ENCODE assay signal across 1 cellular context in the genomic region with DNA sequence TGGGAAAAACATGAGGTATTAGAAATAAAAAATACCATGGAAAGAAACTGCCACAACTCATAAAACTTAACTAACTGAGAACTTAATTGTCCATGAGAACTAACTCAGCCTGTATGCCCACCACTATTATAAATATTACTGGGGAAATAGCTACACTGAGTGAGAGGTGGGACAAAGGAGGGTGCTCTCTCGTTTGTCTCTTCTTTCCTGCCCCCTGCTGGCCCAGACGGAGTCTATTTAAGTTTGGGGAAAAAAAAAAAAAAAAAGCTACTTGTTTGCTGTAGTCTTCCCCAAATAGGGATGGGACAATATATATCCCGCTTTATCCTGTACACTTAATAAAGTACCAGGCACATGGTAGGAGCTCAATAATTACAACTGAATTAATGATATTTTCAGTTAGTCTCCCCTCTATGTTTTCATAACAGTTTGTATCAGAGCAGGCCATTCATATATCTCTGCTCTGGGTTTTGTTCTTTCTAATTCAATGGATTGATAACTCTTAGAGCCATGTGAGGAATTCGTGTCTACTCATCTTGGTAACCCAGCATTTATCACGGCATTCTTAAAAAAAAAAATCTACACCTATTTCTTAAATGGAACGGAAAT.
TF ChIP-seq lines count a peak whose summit lies in the region.

No MANE protein-coding gene starts in this region.

TF ChIP-seq in WTC11, 78 proteins besides CTCF, POLR2A, EP300 and RAD21 (continued from another document):
- TF ChIP-seq, protein P1, sequence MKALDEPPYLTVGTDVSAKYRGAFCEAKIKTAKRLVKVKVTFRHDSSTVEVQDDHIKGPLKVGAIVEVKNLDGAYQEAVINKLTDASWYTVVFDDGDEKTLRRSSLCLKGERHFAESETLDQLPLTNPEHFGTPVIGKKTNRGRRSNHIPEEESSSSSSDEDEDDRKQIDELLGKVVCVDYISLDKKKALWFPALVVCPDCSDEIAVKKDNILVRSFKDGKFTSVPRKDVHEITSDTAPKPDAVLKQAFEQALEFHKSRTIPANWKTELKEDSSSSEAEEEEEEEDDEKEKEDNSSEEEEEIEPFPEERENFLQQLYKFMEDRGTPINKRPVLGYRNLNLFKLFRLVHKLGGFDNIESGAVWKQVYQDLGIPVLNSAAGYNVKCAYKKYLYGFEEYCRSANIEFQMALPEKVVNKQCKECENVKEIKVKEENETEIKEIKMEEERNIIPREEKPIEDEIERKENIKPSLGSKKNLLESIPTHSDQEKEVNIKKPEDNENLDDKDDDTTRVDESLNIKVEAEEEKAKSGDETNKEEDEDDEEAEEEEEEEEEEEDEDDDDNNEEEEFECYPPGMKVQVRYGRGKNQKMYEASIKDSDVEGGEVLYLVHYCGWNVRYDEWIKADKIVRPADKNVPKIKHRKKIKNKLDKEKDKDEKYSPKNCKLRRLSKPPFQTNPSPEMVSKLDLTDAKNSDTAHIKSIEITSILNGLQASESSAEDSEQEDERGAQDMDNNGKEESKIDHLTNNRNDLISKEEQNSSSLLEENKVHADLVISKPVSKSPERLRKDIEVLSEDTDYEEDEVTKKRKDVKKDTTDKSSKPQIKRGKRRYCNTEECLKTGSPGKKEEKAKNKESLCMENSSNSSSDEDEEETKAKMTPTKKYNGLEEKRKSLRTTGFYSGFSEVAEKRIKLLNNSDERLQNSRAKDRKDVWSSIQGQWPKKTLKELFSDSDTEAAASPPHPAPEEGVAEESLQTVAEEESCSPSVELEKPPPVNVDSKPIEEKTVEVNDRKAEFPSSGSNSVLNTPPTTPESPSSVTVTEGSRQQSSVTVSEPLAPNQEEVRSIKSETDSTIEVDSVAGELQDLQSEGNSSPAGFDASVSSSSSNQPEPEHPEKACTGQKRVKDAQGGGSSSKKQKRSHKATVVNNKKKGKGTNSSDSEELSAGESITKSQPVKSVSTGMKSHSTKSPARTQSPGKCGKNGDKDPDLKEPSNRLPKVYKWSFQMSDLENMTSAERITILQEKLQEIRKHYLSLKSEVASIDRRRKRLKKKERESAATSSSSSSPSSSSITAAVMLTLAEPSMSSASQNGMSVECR (CRISPR knock-in tag; IDR thresholded peaks at IDR 0.05; ENCODE audit: borderline replicate concordance): no peak
- TF ChIP-seq, protein P2, sequence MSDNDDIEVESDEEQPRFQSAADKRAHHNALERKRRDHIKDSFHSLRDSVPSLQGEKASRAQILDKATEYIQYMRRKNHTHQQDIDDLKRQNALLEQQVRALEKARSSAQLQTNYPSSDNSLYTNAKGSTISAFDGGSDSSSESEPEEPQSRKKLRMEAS (CRISPR knock-in tag; IDR thresholded peaks at IDR 0.05): no peak
- no peak for TF ChIP-seq NR3C1 (CRISPR knock-in tag; conservative IDR thresholded peaks at IDR 0.05; ENCODE audit: low read depth)
- TF ChIP-seq EMX1 (CRISPR knock-in tag; IDR thresholded peaks at IDR 0.05): no peak
- TF ChIP-seq, protein P3, sequence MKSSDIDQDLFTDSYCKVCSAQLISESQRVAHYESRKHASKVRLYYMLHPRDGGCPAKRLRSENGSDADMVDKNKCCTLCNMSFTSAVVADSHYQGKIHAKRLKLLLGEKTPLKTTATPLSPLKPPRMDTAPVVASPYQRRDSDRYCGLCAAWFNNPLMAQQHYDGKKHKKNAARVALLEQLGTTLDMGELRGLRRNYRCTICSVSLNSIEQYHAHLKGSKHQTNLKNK (CRISPR knock-in tag; IDR thresholded peaks at IDR 0.05): no peak
- no peak for TF ChIP-seq IRF2 (CRISPR knock-in tag; IDR thresholded peaks at IDR 0.05; ENCODE audit: borderline replicate concordance, low read depth)
- TF ChIP-seq, protein P4, sequence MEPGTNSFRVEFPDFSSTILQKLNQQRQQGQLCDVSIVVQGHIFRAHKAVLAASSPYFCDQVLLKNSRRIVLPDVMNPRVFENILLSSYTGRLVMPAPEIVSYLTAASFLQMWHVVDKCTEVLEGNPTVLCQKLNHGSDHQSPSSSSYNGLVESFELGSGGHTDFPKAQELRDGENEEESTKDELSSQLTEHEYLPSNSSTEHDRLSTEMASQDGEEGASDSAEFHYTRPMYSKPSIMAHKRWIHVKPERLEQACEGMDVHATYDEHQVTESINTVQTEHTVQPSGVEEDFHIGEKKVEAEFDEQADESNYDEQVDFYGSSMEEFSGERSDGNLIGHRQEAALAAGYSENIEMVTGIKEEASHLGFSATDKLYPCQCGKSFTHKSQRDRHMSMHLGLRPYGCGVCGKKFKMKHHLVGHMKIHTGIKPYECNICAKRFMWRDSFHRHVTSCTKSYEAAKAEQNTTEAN (CRISPR knock-in tag; IDR thresholded peaks at IDR 0.05): no peak
- no peak for TF ChIP-seq CREB1 (CRISPR knock-in tag; IDR thresholded peaks at IDR 0.05)
- TF ChIP-seq TEAD4 (CRISPR knock-in tag; IDR thresholded peaks at IDR 0.05): no peak
- no peak for TF ChIP-seq JAZF1 (CRISPR knock-in tag; IDR thresholded peaks at IDR 0.05)
- TF ChIP-seq, protein P5, sequence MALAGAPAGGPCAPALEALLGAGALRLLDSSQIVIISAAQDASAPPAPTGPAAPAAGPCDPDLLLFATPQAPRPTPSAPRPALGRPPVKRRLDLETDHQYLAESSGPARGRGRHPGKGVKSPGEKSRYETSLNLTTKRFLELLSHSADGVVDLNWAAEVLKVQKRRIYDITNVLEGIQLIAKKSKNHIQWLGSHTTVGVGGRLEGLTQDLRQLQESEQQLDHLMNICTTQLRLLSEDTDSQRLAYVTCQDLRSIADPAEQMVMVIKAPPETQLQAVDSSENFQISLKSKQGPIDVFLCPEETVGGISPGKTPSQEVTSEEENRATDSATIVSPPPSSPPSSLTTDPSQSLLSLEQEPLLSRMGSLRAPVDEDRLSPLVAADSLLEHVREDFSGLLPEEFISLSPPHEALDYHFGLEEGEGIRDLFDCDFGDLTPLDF (CRISPR knock-in tag; IDR thresholded peaks at IDR 0.05): no peak
- TF ChIP-seq, protein P6, sequence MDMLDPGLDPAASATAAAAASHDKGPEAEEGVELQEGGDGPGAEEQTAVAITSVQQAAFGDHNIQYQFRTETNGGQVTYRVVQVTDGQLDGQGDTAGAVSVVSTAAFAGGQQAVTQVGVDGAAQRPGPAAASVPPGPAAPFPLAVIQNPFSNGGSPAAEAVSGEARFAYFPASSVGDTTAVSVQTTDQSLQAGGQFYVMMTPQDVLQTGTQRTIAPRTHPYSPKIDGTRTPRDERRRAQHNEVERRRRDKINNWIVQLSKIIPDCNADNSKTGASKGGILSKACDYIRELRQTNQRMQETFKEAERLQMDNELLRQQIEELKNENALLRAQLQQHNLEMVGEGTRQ (CRISPR knock-in tag; IDR thresholded peaks at IDR 0.05): no peak
- no peak for TF ChIP-seq FOXJ3 (CRISPR knock-in tag; IDR thresholded peaks at IDR 0.05; ENCODE audit: borderline replicate concordance)
- no peak for TF ChIP-seq ZBTB21 (CRISPR knock-in tag; IDR thresholded peaks at IDR 0.05; ENCODE audit: borderline replicate concordance)
- TF ChIP-seq ZNF121 (CRISPR knock-in tag; IDR thresholded peaks at IDR 0.05): no peak
TF ChIP-seq in WTC11: peak in this region for 0.
